Comparison of ENCODE assay signal across 29 cellular contexts in the genomic region with DNA sequence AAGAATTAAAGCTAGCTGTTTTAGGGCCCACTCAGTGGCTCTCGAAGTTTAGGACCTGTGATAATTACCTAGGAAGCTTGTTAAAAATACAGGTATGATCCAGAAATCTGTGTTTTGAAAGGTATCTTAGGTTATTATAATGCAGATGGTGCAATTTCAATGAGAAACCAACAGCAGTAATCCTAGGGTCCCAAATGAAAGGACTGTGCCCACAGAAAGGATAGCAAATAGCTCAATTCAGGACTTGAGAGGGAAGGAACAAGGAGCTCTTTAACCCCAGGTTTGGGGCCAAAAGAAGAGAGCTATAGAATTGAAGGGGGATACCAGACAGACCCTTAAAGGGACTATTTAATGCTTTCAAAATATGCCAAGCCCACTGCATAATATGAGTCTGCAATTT. TPM values are rescaled to one million over a fixed set of nuclear protein-coding genes. Genes with fewer than 3 reads are reported as not detected.
DNase-seq lines count a peak whose midpoint lies in the region; ATAC-seq, FAIRE-seq and TF ChIP-seq lines count a peak whose summit lies in the region.
"Had no signal": no experiment of that assay in that cellular context is flagged by ENCODE, and none has a peak within 500 bp of the region (broad histone marks: within the 10 kb centered on the region; RNA-seq: fewer than 3 reads in every experiment).

No MANE protein-coding gene starts in this region.

- H3K4me2 ChIP-seq in GM23338, result peak overlapping the region; percentile 54
- 0 out of 2 replicates have a peak overlapping the region, but pooled peaks have one; percentile 56 for H3K4me2 ChIP-seq in OCI-LY1 (ENCODE audit: low read length)
- H3K4me2 ChIP-seq in H1 (ENCODE audit: insufficient read depth in 1 of 2, low read depth in 2 of 2, low read length in 2 of 2), result peak overlapping the region; percentile 36 to 39
- H3K4me2 ChIP-seq in smooth muscle cell, result no peak overlapping the region
- H3K4me2 ChIP-seq: KMS-11 had no signal

- H3F3A ChIP-seq in GM23338 (replicated peaks; ENCODE audit: low read depth) (no peaks in the 10 kb centered on the region), OCI-LY1 (ENCODE audit: insufficient read depth, low read length) (no peaks in the 10 kb centered on the region), smooth muscle cell (ENCODE audit: low read depth) (peaks cover 7% of the 10 kb centered on the region)

- ATAC-seq in GM23338 (peak; percentile 74), sciatic nerve (no peak)
- no peak for ATAC-seq in activated CD4-positive, CD25-positive, alpha-beta regulatory T cell treated with anti-CD3 and anti-CD28 coated beads, Interleukin-2, amount 50 U/mL, for 24 hours
- no peak for ATAC-seq in CD8-positive, alpha-beta T cell

- FAIRE-seq in H1 (lab: Jason Lieb, UNC), result peak; percentile 69

- no peak overlapping the region for H3K4ac ChIP-seq in H1 (replicated peaks; ENCODE audit: insufficient read length, low read depth, low read length)

- POLR2A ChIA-PET in H1 (lab: Charles Lee; ENCODE audit: partially characterized antibody), result interaction anchor here (0.8 to 1.7 kb wide), 4 partner anchors 9 to 74 kb away, joined by 3 to 6 read pairs (median 4); no protein-coding TSS in a partner anchor
- POLR2A ChIA-PET in CD8-positive, alpha-beta T cell (lab: Charles Lee), result interaction anchor here (0.7 to 0.9 kb wide), 2 partner anchors 88 to 324 kb away, joined by 3 read pairs; no protein-coding TSS in a partner anchor

- no peak overlapping the region for H3K9ac ChIP-seq in OCI-LY1 (ENCODE audit: low read length)
- H3K9ac ChIP-seq in H1 (replicated peaks in 1 of 4; ENCODE audit: extremely low read depth in 1 of 4, low read depth in 3 of 4, low read length in 3 of 4), result no peak overlapping the region
- no peak overlapping the region for H3K9ac ChIP-seq in smooth muscle cell (ENCODE audit: low read depth)
- H3K9ac ChIP-seq: KMS-11 had no signal

- TF ChIP-seq CTCF in GM23338 (conservative IDR thresholded peaks at IDR 0.05; ENCODE audit: low read depth in 2 of 2), result no peak
- TF ChIP-seq CTCF in OCI-LY1 (IDR thresholded peaks at IDR 0.05; ENCODE audit: low read length), result no peak
- TF ChIP-seq CTCF in H1 (IDR thresholded peaks at IDR 0.05; ENCODE audit: control extremely low read depth in 1 of 3, insufficient read depth in 1 of 3, low read depth in 1 of 3, low read length in 3 of 3), result no peak
- TF ChIP-seq CTCF in smooth muscle cell (IDR thresholded peaks at IDR 0.05; ENCODE audit: borderline replicate concordance, insufficient read depth, poor library complexity, severe bottlenecking), result no peak
- no peak for TF ChIP-seq CTCF in CD8-positive, alpha-beta T cell (IDR thresholded peaks at IDR 0.05)

- TF ChIP-seq POLR2A in H1 (IDR thresholded peaks at IDR 0.05; ENCODE audit: control extremely low read depth in 1 of 2, low read depth in 2 of 2, low read length in 2 of 2), result no peak

- no peak overlapping the region for H3K14ac ChIP-seq in H1 (ENCODE audit: insufficient read length)

- no peak overlapping the region for H2BK20ac ChIP-seq in H1 (ENCODE audit: low read length)

- H3K36me3 ChIP-seq in GM23338 (ENCODE audit: insufficient read depth) (no peaks in the 10 kb centered on the region), OCI-LY1 (ENCODE audit: insufficient read depth, low read length) (no peaks in the 10 kb centered on the region), H1 (ENCODE audit: control insufficient read depth in 2 of 4, insufficient read depth in 4 of 4, low read length in 3 of 4) (no peaks in the 10 kb centered on the region), smooth muscle cell (ENCODE audit: low read depth) (no peaks in the 10 kb centered on the region)
- H3K36me3 ChIP-seq in CD8-positive, alpha-beta T cell (ENCODE audit: insufficient read depth, low read length), result no peaks in the 10 kb centered on the region
- H3K36me3 ChIP-seq: WERI-Rb-1 had no signal

- H2BK120ac ChIP-seq in H1 (replicated peaks; ENCODE audit: low read depth, low read length), result no peak overlapping the region

- peaks cover 21% of the 10 kb centered on the region for H3K4me1 ChIP-seq in GM23338 (ENCODE audit: insufficient read depth)
- peaks cover 35% of the 10 kb centered on the region for H3K4me1 ChIP-seq in OCI-LY1 (ENCODE audit: insufficient read depth, low read length, severe bottlenecking)
- H3K4me1 ChIP-seq in H1 (replicated peaks in 1 of 4; ENCODE audit: control insufficient read depth in 3 of 4, insufficient read depth in 4 of 4, low read length in 3 of 4), result peaks cover 4 to 18% (median 12%) of the 10 kb centered on the region in 4 experiments
- H3K4me1 ChIP-seq in smooth muscle cell (ENCODE audit: low read depth), result no peaks in the 10 kb centered on the region
- H3K4me1 ChIP-seq in CD8-positive, alpha-beta T cell (ENCODE audit: insufficient read depth, low read length), result no peaks in the 10 kb centered on the region

- peak overlapping the region; percentile 71; the same call in 1 of the 2 replicates for H3K18ac ChIP-seq in H1 (ENCODE audit: extremely low read depth, low read length)

- H3K4me1 Mint-ChIP-seq in GM23338, result peaks cover 32% of the 10 kb centered on the region
- peaks cover 3% of the 10 kb centered on the region for H3K4me1 Mint-ChIP-seq in CD8-positive, alpha-beta T cell (ENCODE audit: low read depth)

- no peaks in the 10 kb centered on the region for H3K36me3 Mint-ChIP-seq in GM23338 (ENCODE audit: low read depth)
- no peaks in the 10 kb centered on the region for H3K36me3 Mint-ChIP-seq in CD8-positive, alpha-beta T cell
- H3K36me3 Mint-ChIP-seq: CD14-positive monocyte; naive thymus-derived CD8-positive, alpha-beta T cell; stimulated activated effector memory CD8-positive, alpha-beta T cell treated with anti-CD3 and anti-CD28 coated beads, Interleukin-12 subunit alpha, Interleukin-12 subunit beta, amount 100 ng/mL, for 72 hours; T-cell had no signal

- H3K79me2 ChIP-seq in GM23338 (replicated peaks; ENCODE audit: insufficient read depth) (no peaks in the 10 kb centered on the region), OCI-LY1 (ENCODE audit: insufficient read depth, low read length) (no peaks in the 10 kb centered on the region), H1 (ENCODE audit: control insufficient read depth in 1 of 2, insufficient read depth in 2 of 2, low read length in 2 of 2) (no peaks in the 10 kb centered on the region), smooth muscle cell (ENCODE audit: low read depth) (no peaks in the 10 kb centered on the region)

- no peak overlapping the region for H3K56ac ChIP-seq in H1 (replicated peaks; ENCODE audit: insufficient read length, low read depth, low read length)

- no peak for TF ChIP-seq EP300 in H1 (IDR thresholded peaks at IDR 0.05; ENCODE audit: borderline replicate concordance in 1 of 2, low read depth in 2 of 2, low read length in 2 of 2)

- H2BK5ac ChIP-seq in H1 (ENCODE audit: low read depth, low read length), result peak overlapping the region; percentile 63; the same call in 1 of the 2 replicates

- H4K20me1 ChIP-seq in GM23338 (replicated peaks; ENCODE audit: insufficient read depth), result no peaks in the 10 kb centered on the region
- H4K20me1 ChIP-seq in OCI-LY1 (ENCODE audit: insufficient read depth, low read length), result no peaks in the 10 kb centered on the region
- H4K20me1 ChIP-seq in H1 (replicated peaks in 1 of 2; ENCODE audit: control insufficient read depth in 1 of 2, insufficient read depth in 2 of 2, low read length in 2 of 2), result no peaks in the 10 kb centered on the region
- H4K20me1 ChIP-seq in smooth muscle cell (ENCODE audit: low read depth), result no peaks in the 10 kb centered on the region

- peak overlapping the region; percentile 9 for H3K27ac Mint-ChIP-seq in GM23338
- H3K27ac Mint-ChIP-seq in CD8-positive, alpha-beta T cell, result no peak overlapping the region
- H3K27ac Mint-ChIP-seq: activated CD4-positive, alpha-beta T cell treated with anti-CD3 and anti-CD28 coated beads, Interleukin-2, amount 10 ng/mL, durations not matched to agents 24 days and 14 days; dendritic cell treated with granulocyte-macrophage colony-stimulating factor and Interleukin-4, amounts not matched to agents 40 ng/mL and 50 ng/mL, for 4 days; T-cell had no signal

- no peak overlapping the region for H4K8ac ChIP-seq in H1 (ENCODE audit: extremely low read depth, insufficient read depth, low read length)

- 0 out of 2 replicates have a peak overlapping the region, but pooled peaks have one; percentile 22 for H2BK12ac ChIP-seq in H1 (ENCODE audit: low read depth, low read length)

- intact Hi-C loops in sciatic nerve (cut with DNase I), result no loop called here
- intact Hi-C loops in CD8-positive, alpha-beta T cell (cut with DNase I, micrococcal nuclease), result loop anchor here (1.0 to 5.0 kb wide), 8 partner anchors 116 to 753 kb away; no protein-coding TSS in a partner anchor

- H2AK5ac ChIP-seq in H1 (ENCODE audit: low read depth, low read length), result no peak overlapping the region

- peak overlapping the region; percentile 0; the same call in 1 of the 3 replicates for H3K4me3 Mint-ChIP-seq in GM23338
- no peak overlapping the region for H3K4me3 Mint-ChIP-seq in CD8-positive, alpha-beta T cell
- H3K4me3 Mint-ChIP-seq: activated CD4-positive, alpha-beta T cell treated with anti-CD3 and anti-CD28 coated beads, Interleukin-2, amount 10 ng/mL, durations not matched to agents 24 days and 14 days; CD14-positive monocyte; dendritic cell treated with granulocyte-macrophage colony-stimulating factor and Interleukin-4, amounts not matched to agents 40 ng/mL and 50 ng/mL, for 4 days; endodermal cell; naive thymus-derived CD8-positive, alpha-beta T cell; stimulated activated effector memory CD8-positive, alpha-beta T cell treated with anti-CD3 and anti-CD28 coated beads, Interleukin-12 subunit alpha, Interleukin-12 subunit beta, amount 100 ng/mL, for 72 hours; T-cell had no signal

- H3K27me3 ChIP-seq in GM23338 (ENCODE audit: insufficient read depth), result no peaks in the 10 kb centered on the region
- no peaks in the 10 kb centered on the region for H3K27me3 ChIP-seq in OCI-LY1 (ENCODE audit: insufficient read depth, low read length)
- H3K27me3 ChIP-seq in H1 (replicated peaks in 1 of 4; ENCODE audit: control insufficient read depth in 3 of 4, extremely low read depth in 1 of 4, insufficient read depth in 3 of 4, low read length in 3 of 4), result no peaks in the 10 kb centered on the region
- H3K27me3 ChIP-seq in smooth muscle cell (ENCODE audit: low read depth), result no peaks in the 10 kb centered on the region
- H3K27me3 ChIP-seq in CD8-positive, alpha-beta T cell (ENCODE audit: insufficient read depth, low read length), result no peaks in the 10 kb centered on the region

- no peaks in the 10 kb centered on the region for H3K9me3 Mint-ChIP-seq in GM23338
- no peaks in the 10 kb centered on the region for H3K9me3 Mint-ChIP-seq in CD8-positive, alpha-beta T cell
- H3K9me3 Mint-ChIP-seq: activated CD4-positive, alpha-beta T cell treated with anti-CD3 and anti-CD28 coated beads, Interleukin-2, amount 10 ng/mL, durations not matched to agents 24 days and 14 days; CD14-positive monocyte; dendritic cell treated with granulocyte-macrophage colony-stimulating factor and Interleukin-4, amounts not matched to agents 40 ng/mL and 50 ng/mL, for 4 days; endodermal cell; naive thymus-derived CD8-positive, alpha-beta T cell; stimulated activated effector memory CD8-positive, alpha-beta T cell treated with anti-CD3 and anti-CD28 coated beads, Interleukin-12 subunit alpha, Interleukin-12 subunit beta, amount 100 ng/mL, for 72 hours; T-cell had no signal

- no peak overlapping the region for H2AFZ ChIP-seq in GM23338
- no peak overlapping the region for H2AFZ ChIP-seq in OCI-LY1 (ENCODE audit: low read length)
- no peak overlapping the region for H2AFZ ChIP-seq in H1 (ENCODE audit: low read length)
- peak overlapping the region; percentile 41 for H2AFZ ChIP-seq in smooth muscle cell (ENCODE audit: low read depth)

- DNase-seq in GM23338 (ENCODE audit: low spot score), result peak; percentile 37
- no peak for DNase-seq in H1 (ENCODE audit: low read depth in 1 of 2, low spot score in 2 of 2)
- no peak for DNase-seq in smooth muscle cell (lab: John Stamatoyannopoulos, UW; ENCODE audit: unreplicated experiment)
- no peak for DNase-seq in sciatic nerve (ENCODE audit: low spot score)
- DNase-seq in CD8-positive, alpha-beta T cell, result no peak
- DNase-seq: activated effector memory CD4-positive, alpha-beta T cell treated with Interleukin-2 at 50 U/mL for 16 hours; DMS79 treated with DMSO at 0.1 percent for 48 hours; GF-D8; NCI-H1417 treated with DMSO at 0.1 percent for 48 hours; NCI-H2227 treated with DMSO at 0.1 percent for 48 hours; NK-92 treated with Interleukin-12 subunit alpha and Interleukin-12 subunit beta, amount 100 ng/mL, for 24 hours had no signal

- peak overlapping the region; percentile 21 for H3K4me3 ChIP-seq in GM23338
- H3K4me3 ChIP-seq in OCI-LY1 (ENCODE audit: low read depth, low read length, poor library complexity, severe bottlenecking), result no peak overlapping the region
- peak overlapping the region in 1 of 4 experiments; percentile 28; a peak in 1 of 8 replicates for H3K4me3 ChIP-seq in H1 (ENCODE audit: extremely low read depth in 1 of 4, insufficient read depth in 2 of 4, low read depth in 3 of 4, low read length in 4 of 4)
- H3K4me3 ChIP-seq in smooth muscle cell, result no peak overlapping the region
- no peak overlapping the region for H3K4me3 ChIP-seq in CD8-positive, alpha-beta T cell (ENCODE audit: low read depth, low read length)

- no peak overlapping the region for H2BK15ac ChIP-seq in H1 (ENCODE audit: low read length)

- H3K27ac ChIP-seq in GM23338 (ENCODE audit: low read depth) (peak overlapping the region; percentile 61), OCI-LY1 (ENCODE audit: low read depth, low read length, poor library complexity, severe bottlenecking) (no peak overlapping the region), H1 (ENCODE audit: low read depth, low read length) (no peak overlapping the region; the same call in 1 of the 2 replicates), smooth muscle cell (ENCODE audit: low read depth) (no peak overlapping the region)
- H3K27ac ChIP-seq in CD8-positive, alpha-beta T cell (ENCODE audit: low read depth, low read length), result no peak overlapping the region
- H3K27ac ChIP-seq: KMS-11, WERI-Rb-1 had no signal

- H3K9me3 ChIP-seq in OCI-LY1 (ENCODE audit: low read length), result no peaks in the 10 kb centered on the region
- H3K9me3 ChIP-seq in H1 (ENCODE audit: insufficient read depth in 2 of 2, low read depth in 1 of 2, low read length in 1 of 2), result no peaks in the 10 kb centered on the region
- H3K9me3 ChIP-seq in smooth muscle cell (replicated peaks; ENCODE audit: low read depth), result no peaks in the 10 kb centered on the region
- H3K9me3 ChIP-seq in CD8-positive, alpha-beta T cell (ENCODE audit: low read length), result no peaks in the 10 kb centered on the region

- WGBS in H1 (ENCODE audit: extremely low coverage in 1 of 2, insufficient coverage in 1 of 2, insufficient read length in 1 of 2, insufficient replicate concordance in 2 of 2, low coverage in 1 of 2, low lambda C conversion rate in 2 of 2, missing lambda C conversion rate in 1 of 2), 2 experiments, result 72% methylated on average over 1 of the region's 1 CpG; no CpG with 5 or more reads in 1 of the 2 experiments
- WGBS in smooth muscle cell (ENCODE audit: low lambda C conversion rate), result 82% methylated on average over 1 of the region's 1 CpG

- CTCF ChIA-PET in H1 (lab: Charles Lee; ENCODE audit: partially characterized antibody), result interaction anchor here (0.6 to 6.2 kb wide), 50 partner anchors 9 to 608 kb away, joined by 3 to 54 read pairs (median 4); a partner anchor contains a TSS
- CTCF ChIA-PET in CD8-positive, alpha-beta T cell (lab: Charles Lee), result interaction anchor here (0.6 to 3.4 kb wide), 30 partner anchors 9 to 462 kb away, joined by 3 to 47 read pairs (median 6); a partner anchor contains a TSS

- H3K23ac ChIP-seq in H1 (ENCODE audit: insufficient read length), result no peak overlapping the region

- no peaks in the 10 kb centered on the region for H3K9me2 ChIP-seq in GM23338 (ENCODE audit: insufficient read depth)
- H3K9me2 ChIP-seq in OCI-LY1 (ENCODE audit: low read depth, low read length), result no peaks in the 10 kb centered on the region

- no peak overlapping the region for H4K91ac ChIP-seq in H1 (replicated peaks; ENCODE audit: insufficient read length, low read length)

- H3K23me2 ChIP-seq in H1 (ENCODE audit: low read depth, low read length), result no peaks in the 10 kb centered on the region

- peaks cover 5% of the 10 kb centered on the region for H3K27me3 Mint-ChIP-seq in GM23338 (ENCODE audit: insufficient read depth, low read depth, poor library complexity)
- no peaks in the 10 kb centered on the region for H3K27me3 Mint-ChIP-seq in CD8-positive, alpha-beta T cell (ENCODE audit: low read depth)
- H3K27me3 Mint-ChIP-seq: dendritic cell treated with granulocyte-macrophage colony-stimulating factor and Interleukin-4, amounts not matched to agents 40 ng/mL and 50 ng/mL, for 4 days; naive thymus-derived CD8-positive, alpha-beta T cell; T-cell had no signal

- no peaks in the 10 kb centered on the region for H3K79me1 ChIP-seq in H1 (ENCODE audit: low read depth, low read length)

- no peak overlapping the region for H4K5ac ChIP-seq in H1 (ENCODE audit: insufficient read length, low read depth, low read length)

- no peak for TF ChIP-seq RAD21 in H1 (IDR thresholded peaks at IDR 0.05 in 1 of 2, conservative IDR thresholded peaks at IDR 0.05 in 1 of 2; ENCODE audit: low read depth in 2 of 2, low read length in 2 of 2)

RNA-seq across cellular contexts. Expression of a gene that starts 11.7 kb away (rescaled TPM):
- total RNA-seq in GM23338 (2014; rRNA removed; shearing (Covaris generic)), result not detected in 2 replicates
- polyA plus RNA-seq in GM23338 (2016; fragmentation: Nextera tagmentation; extraction: Ambion mirVana) (not detected in 2 replicates), H1 (2011; rRNA removed) (not detected in 2 replicates), smooth muscle cell (0.46 and 0.87 TPM in 2 replicates)
- total RNA-seq in H1 (2021; fragmentation: NEBNext Ultra II Directional; extraction: Animal tissue kit (Norgen Biotek cat#: 25700)), result not detected in 2 replicates
- not detected for polyA plus RNA-seq in H1 (2011; cell fraction: cytosol; rRNA removed)
- polyA plus RNA-seq in H1 (2011; cell fraction: nucleus; rRNA removed), result not detected
- polyA plus RNA-seq in H1 (2012, experiment 1 of 2), result not detected in 4 replicates
- not detected for polyA plus RNA-seq in H1 (2012, experiment 2 of 2)
- polyA plus RNA-seq in H1 (2013, experiment 1 of 2), result not detected
- not detected for polyA plus RNA-seq in H1 (2013, experiment 2 of 2)
- polyA minus RNA-seq in H1 (2011; rRNA and poly(A)+ RNA removed), result not detected in 2 replicates
- not detected for polyA minus RNA-seq in H1 (2011; cell fraction: cytosol; rRNA and poly(A)+ RNA removed)
- polyA minus RNA-seq in H1 (2011; cell fraction: nucleus; rRNA and poly(A)+ RNA removed), result not detected
- total RNA-seq in smooth muscle cell (0.49 TPM in 1 of 2 replicates, not detected in the other), sciatic nerve (not detected)
- total RNA-seq in CD8-positive, alpha-beta T cell, result not detected
- total RNA-seq: activated CD4-positive, alpha-beta T cell treated with anti-CD3 and anti-CD28 coated beads, Interleukin-2, amount 10 ng/mL, durations not matched to agents 24 days and 14 days; activated CD8-positive, alpha-beta memory T cell treated with anti-CD3 and anti-CD28 coated beads for 36 hours; cardiac septum; endodermal cell; fibroblast of villous mesenchyme; lower leg skin; naive thymus-derived CD8-positive, alpha-beta T cell; omental fat pad; pulmonary artery endothelial cell; T-cell had no signal
- polyA plus RNA-seq: CD14-positive monocyte; esophagus; naive thymus-derived CD8-positive, alpha-beta T cell had no signal
